ENCODE assay signal across 10 cellular contexts in genomic region chr19:6654347-6655310, GRCh38. TPM values are rescaled to one million over a fixed set of nuclear protein-coding genes. Genes with fewer than 3 reads are reported as not detected.
DNase-seq lines count a peak whose midpoint lies in the region; ATAC-seq and TF ChIP-seq lines count a peak whose summit lies in the region.
"Had no signal": no experiment of that assay in that cellular context is flagged by ENCODE, and none has a peak within 500 bp of the region (broad histone marks: within the 10 kb centered on the region; RNA-seq: fewer than 3 reads in every experiment).

No MANE protein-coding gene starts in this region.

- DNase-seq in GM13977 (ENCODE audit: low spot score), result peak; percentile 61
- DNase-seq in Peyer's patch, result peak in 2 of 3 donors; percentile 38 to 77
- DNase-seq in activated naive CD4-positive, alpha-beta T cell treated with anti-CD3 and anti-CD28 coated beads, Interleukin-2, amount 10 ng/mL, durations not matched to agents 7 days and 5 days, result peak; percentile 69
- peak; percentile 51 to 60 for DNase-seq in stimulated activated CD4-positive, alpha-beta T cell treated with anti-CD3 and anti-CD28 coated beads, Interleukin-4, amount 100 ng/mL, for 4 hours
- DNase-seq in glutamatergic neuron, result no peak
- no peak for DNase-seq in SW480 (ENCODE audit: low spot score)
- DNase-seq in DMS53 treated with DMSO at 0.1 percent for 48 hours (lab: John Stamatoyannopoulos, UW; ENCODE audit: unreplicated experiment), result no peak
- DNase-seq: head of caudate nucleus had no signal

- peak overlapping the region; percentile 80 for H3K4me3 Mint-ChIP-seq in activated naive CD4-positive, alpha-beta T cell treated with anti-CD3 and anti-CD28 coated beads, Interleukin-2, amount 10 ng/mL, durations not matched to agents 7 days and 5 days
- no peak overlapping the region for H3K4me3 Mint-ChIP-seq in glutamatergic neuron (ENCODE audit: unreplicated experiment)

- H3K27ac Mint-ChIP-seq in activated naive CD4-positive, alpha-beta T cell treated with anti-CD3 and anti-CD28 coated beads, Interleukin-2, amount 10 ng/mL, durations not matched to agents 7 days and 5 days, result peak overlapping the region; percentile 98
- no peak overlapping the region for H3K27ac Mint-ChIP-seq in glutamatergic neuron (ENCODE audit: unreplicated experiment)

- no peaks in the 10 kb centered on the region for H3K9me3 ChIP-seq in Peyer's patch

- peaks cover 12% of the 10 kb centered on the region for H3K36me3 Mint-ChIP-seq in activated naive CD4-positive, alpha-beta T cell treated with anti-CD3 and anti-CD28 coated beads, Interleukin-2, amount 10 ng/mL, durations not matched to agents 7 days and 5 days
- H3K36me3 Mint-ChIP-seq in glutamatergic neuron (ENCODE audit: unreplicated experiment), result no peaks in the 10 kb centered on the region

- TF ChIP-seq CTCF in GM13977 (IDR thresholded peaks at IDR 0.05; ENCODE audit: extremely low read depth, insufficient read depth, missing control alignments) (no peak), Peyer's patch (IDR thresholded peaks at IDR 0.05) (no peak), glutamatergic neuron (IDR thresholded peaks at IDR 0.05; ENCODE audit: partially characterized antibody, unreplicated experiment) (no peak)

- in situ Hi-C loops in GM13977 (cut with MboI; ENCODE audit: low pct_unique_long_range_greater_than_20kb, low sequenced_read_pairs, unreplicated experiment), result no loop called here

- no peak for TF ChIP-seq POLR2A in Peyer's patch (IDR thresholded peaks at IDR 0.05)

- no peaks in the 10 kb centered on the region for H3K4me1 ChIP-seq in Peyer's patch

- H3K36me3 ChIP-seq in Peyer's patch, result no peaks in the 10 kb centered on the region

- H3K27me3 Mint-ChIP-seq in activated naive CD4-positive, alpha-beta T cell treated with anti-CD3 and anti-CD28 coated beads, Interleukin-2, amount 10 ng/mL, durations not matched to agents 7 days and 5 days, result no peaks in the 10 kb centered on the region
- H3K27me3 Mint-ChIP-seq in glutamatergic neuron (ENCODE audit: unreplicated experiment), result peaks cover 3% of the 10 kb centered on the region

- CTCF ChIA-PET in activated naive CD4-positive, alpha-beta T cell treated with anti-CD3 and anti-CD28 coated beads, Interleukin-2, amount 10 ng/mL, durations not matched to agents 7 days and 5 days (lab: Charles Lee), result interaction anchor here (0.8 to 1.6 kb wide), 9 partner anchors 12 to 138 kb away, joined by 3 to 9 read pairs (median 5); no protein-coding TSS in a partner anchor

- H3K27me3 ChIP-seq in Peyer's patch, result peaks cover 0 to under 1% of the 10 kb centered on the region in 2 donors

- peaks cover 1% of the 10 kb centered on the region for H3K9me3 Mint-ChIP-seq in activated naive CD4-positive, alpha-beta T cell treated with anti-CD3 and anti-CD28 coated beads, Interleukin-2, amount 10 ng/mL, durations not matched to agents 7 days and 5 days
- H3K9me3 Mint-ChIP-seq in glutamatergic neuron (ENCODE audit: unreplicated experiment), result no peaks in the 10 kb centered on the region

- H3K4me1 Mint-ChIP-seq in activated naive CD4-positive, alpha-beta T cell treated with anti-CD3 and anti-CD28 coated beads, Interleukin-2, amount 10 ng/mL, durations not matched to agents 7 days and 5 days, result peaks cover 69% of the 10 kb centered on the region
- no peaks in the 10 kb centered on the region for H3K4me1 Mint-ChIP-seq in glutamatergic neuron (ENCODE audit: low read depth, unreplicated experiment)

- peak overlapping the region in 3 of 4 donors; percentile 40 to 52 (median 42) for H3K27ac ChIP-seq in Peyer's patch

- no peak overlapping the region for H3K4me3 ChIP-seq in Peyer's patch

- ATAC-seq in HG03565 (IDR thresholded peaks at IDR 0.05; ENCODE audit: unreplicated experiment), result no peak

RNA-seq across cellular contexts. Expression of gene TNFSF14, which starts 15.3 kb away (rescaled TPM):
- total RNA-seq in Peyer's patch (1 to 10 TPM; 1.7 to 2.7 (median 2.1) TPM), glutamatergic neuron (ENCODE audit: unreplicated experiment) (not detected)
- total RNA-seq: M059J had no signal

Comparison
In these comparisons a context has a peak if more than half of its experiments do, and no peak if none do; other contexts are left out.
1. DNase-seq: peak in GM13977 (single experiment), Peyer's patch (2 of 3), activated naive CD4-positive, alpha-beta T cell treated with anti-CD3 and anti-CD28 coated beads, Interleukin-2, amount 10 ng/mL, durations not matched to agents 7 days and 5 days (single experiment) and stimulated activated CD4-positive, alpha-beta T cell treated with anti-CD3 and anti-CD28 coated beads, Interleukin-4, amount 100 ng/mL, for 4 hours (2 of 2); none in glutamatergic neuron (single experiment), SW480 (single experiment) and DMS53 treated with DMSO at 0.1 percent for 48 hours (single experiment).